Comparison of ENCODE assay signal across 13 cellular contexts in the genomic region with DNA sequence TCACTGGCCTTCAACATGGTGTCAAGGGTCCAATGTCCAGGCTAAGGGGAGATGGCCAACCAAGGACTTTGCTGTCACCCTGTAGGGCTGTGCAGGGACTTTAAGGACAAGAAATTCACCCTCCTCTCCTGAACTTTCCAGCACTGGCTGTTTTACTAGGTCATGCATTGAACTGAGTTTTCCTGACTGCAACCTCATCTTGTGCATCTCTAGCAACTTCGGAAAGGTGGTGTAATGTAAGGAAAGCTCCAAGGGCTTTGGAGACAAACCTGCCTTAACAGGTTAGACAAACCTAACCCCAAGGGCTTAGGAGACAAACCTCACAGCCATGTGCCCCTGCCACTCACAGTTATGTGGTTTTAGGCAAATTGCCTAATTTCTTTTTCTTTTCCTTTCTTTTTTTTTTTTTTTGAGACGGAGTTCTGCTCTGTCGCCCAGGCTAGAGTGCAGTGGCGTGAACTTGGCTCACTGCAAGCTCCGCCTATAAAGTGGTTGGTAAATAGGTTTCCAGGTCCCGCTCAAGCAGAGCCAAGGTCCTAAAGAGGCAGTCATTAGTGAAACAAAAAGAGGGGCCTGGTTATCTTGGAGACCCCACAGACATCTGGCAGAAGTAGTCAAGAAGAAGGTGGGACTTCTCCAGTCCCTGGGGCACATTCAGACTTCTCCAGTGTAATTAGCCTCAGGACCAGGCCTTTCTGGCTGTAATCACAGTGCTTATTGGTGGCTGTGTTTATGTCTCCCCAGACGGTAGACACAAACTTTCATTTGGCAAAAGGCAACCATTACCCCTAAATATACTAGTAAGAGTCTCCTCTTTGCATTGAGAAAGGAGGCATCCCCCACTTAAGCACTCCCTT. TPM values are rescaled to one million over a fixed set of nuclear protein-coding genes. Genes with fewer than 3 reads are reported as not detected.
DNase-seq lines count a peak whose midpoint lies in the region; ATAC-seq, FAIRE-seq and TF ChIP-seq lines count a peak whose summit lies in the region.
"Had no signal": no experiment of that assay in that cellular context is flagged by ENCODE, and none has a peak within 500 bp of the region (broad histone marks: within the 10 kb centered on the region; RNA-seq: fewer than 3 reads in every experiment).

No MANE protein-coding gene starts in this region.

- peak; percentile 81 for FAIRE-seq in GM12891 (lab: Jason Lieb, UNC)
- no peak for FAIRE-seq in HTR-8/SVneo (lab: Jason Lieb, UNC)

- ATAC-seq in GM21381 (IDR thresholded peaks at IDR 0.05; ENCODE audit: unreplicated experiment) (peak; percentile 79), HG03103 (IDR thresholded peaks at IDR 0.05; ENCODE audit: low read depth, unreplicated experiment) (peak; percentile 78)

- TF ChIP-seq POLR2A in GM12891 (IDR thresholded peaks at IDR 0.05; ENCODE audit: low read depth, low read length): no peak
- TF ChIP-seq POLR2A in Raji (IDR thresholded peaks at IDR 0.05; ENCODE audit: insufficient read depth, low read depth, low read length): peak; percentile 30; the same call in 1 of the 2 replicates

- DNase-seq in GM12891 (ENCODE audit: insufficient read length, low spot score): no peak
- DNase-seq in stimulated activated CD4-positive, alpha-beta T cell treated with anti-CD3 and anti-CD28 coated beads, Interleukin-2, amount 100 ng/mL, for 48 hours: no peak
- no peak for DNase-seq in GOT3 (lab: John Stamatoyannopoulos, UW)
- DNase-seq in T1000 (lab: John Stamatoyannopoulos, UW): no peak
- no peak for DNase-seq in HTR-8/SVneo (ENCODE audit: insufficient read length, low spot score)
- DNase-seq: activated CD4-positive, CD25-positive, alpha-beta regulatory T cell; adrenal gland; CD4-positive, CD25-positive, alpha-beta regulatory T cell; NCI-H446; stimulated activated CD4-positive, alpha-beta T cell treated with anti-CD3 and anti-CD28 coated beads, Interleukin-1b, Interleukin-23, amount 100 ng/mL, for 48 hours had no signal

TF ChIP-seq in GM12891, 5 proteins besides CTCF, POLR2A, EP300 and RAD21:
- TF ChIP-seq TAF1 (IDR thresholded peaks at IDR 0.05; ENCODE audit: low read depth, low read length): no peak
- TF ChIP-seq SPI1 (IDR thresholded peaks at IDR 0.05; ENCODE audit: low read depth, low read length): no peak
- peak; percentile 46 for TF ChIP-seq PAX5 (IDR thresholded peaks at IDR 0.05; ENCODE audit: insufficient read depth, low read length, severe bottlenecking)
- peak; percentile 70; the same call in 1 of the 2 replicates for TF ChIP-seq POU2F2 (IDR thresholded peaks at IDR 0.05; ENCODE audit: low read depth, low read length)
- no peak for TF ChIP-seq POLR2AphosphoS5 (IDR thresholded peaks at IDR 0.05; ENCODE audit: low read depth, low read length)

RNA-seq across cellular contexts. Expression of a gene that starts 37.6 kb away (rescaled TPM):
- polyA plus RNA-seq in GM12891 (2012; ENCODE audit: low read depth, missing spikeins): 62.3 TPM
